11 cellular contexts compared by ENCODE assay signal in genomic region chr2:191171708-191172355, GRCh38. TPM values are rescaled to one million over a fixed set of nuclear protein-coding genes. Genes with fewer than 3 reads are reported as not detected.
A peak's percentile ranks its signal among the peaks of the same experiment; 100 is the strongest.
DNase-seq lines count a peak whose midpoint lies in the region; ATAC-seq and TF ChIP-seq lines count a peak whose summit lies in the region.
"Had no signal": no experiment of that assay in that cellular context is flagged by ENCODE, and none has a peak within 500 bp of the region (broad histone marks: within the 10 kb centered on the region; RNA-seq: fewer than 3 reads in every experiment).

No MANE protein-coding gene starts in this region.

- no peaks in the 10 kb centered on the region for H3K27me3 Mint-ChIP-seq in T-helper 2 cell treated with Interferon-gamma antibody and Interleukin-4, amounts not matched to agents 5 μg/mL and 100 μg/mL, for 36 hours (ENCODE audit: low read depth)
- peaks cover 7 to 11% of the 10 kb centered on the region in 2 donors for H3K27me3 Mint-ChIP-seq in natural killer cell (ENCODE audit: low read depth in 2 of 2)

- TF ChIP-seq CTCF in brain microvascular endothelial cell (IDR thresholded peaks at IDR 0.05; ENCODE audit: low read depth, low read length, missing control alignments): no peak
- TF ChIP-seq CTCF in natural killer cell (IDR thresholded peaks at IDR 0.05): no peak

- H3K27ac ChIP-seq in brain microvascular endothelial cell: peak overlapping the region; percentile 66
- H3K27ac ChIP-seq: tibial artery had no signal

- DNase-seq in AG08396 (ENCODE audit: low spot score): peak; percentile 49
- peak; percentile 68 for DNase-seq in HPDE6-E6E7 (ENCODE audit: extremely low spot score)
- peak; percentile 85 for DNase-seq in brain microvascular endothelial cell
- DNase-seq in lung microvascular endothelial cell (ENCODE audit: low read depth in 2 of 2): peak; percentile 39 to 41
- DNase-seq in LoVo (ENCODE audit: low spot score): no peak
- DNase-seq in NCI-H1105 (lab: John Stamatoyannopoulos, UW): no peak
- no peak for DNase-seq in T-helper 2 cell treated with Interferon-gamma antibody and Interleukin-4, amounts not matched to agents 5 μg/mL and 100 μg/mL, for 36 hours (ENCODE audit: low spot score)
- DNase-seq in natural killer cell: no peak
- DNase-seq: heart left ventricle, retina, tibial artery had no signal

- H3K4me3 Mint-ChIP-seq in T-helper 2 cell treated with Interferon-gamma antibody and Interleukin-4, amounts not matched to agents 5 μg/mL and 100 μg/mL, for 36 hours: no peak overlapping the region
- H3K4me3 Mint-ChIP-seq in natural killer cell: no peak overlapping the region

- intact Hi-C loops in natural killer cell (cut with micrococcal nuclease): no loop called here

- H3K27ac Mint-ChIP-seq in T-helper 2 cell treated with Interferon-gamma antibody and Interleukin-4, amounts not matched to agents 5 μg/mL and 100 μg/mL, for 36 hours: no peak overlapping the region
- H3K27ac Mint-ChIP-seq in natural killer cell: no peak overlapping the region

- H3K36me3 ChIP-seq in brain microvascular endothelial cell (replicated peaks): no peaks in the 10 kb centered on the region
- H3K36me3 ChIP-seq: heart left ventricle, tibial artery had no signal

- no peaks in the 10 kb centered on the region for H3K27me3 ChIP-seq in brain microvascular endothelial cell (replicated peaks)
- H3K27me3 ChIP-seq: heart left ventricle, tibial artery had no signal

- in situ Hi-C loops in brain microvascular endothelial cell (cut with HindIII; ENCODE audit: low pct_ligation_motif_present, low sequenced_read_pairs): no loop called here

- no peak for ATAC-seq in natural killer cell

- no peak overlapping the region for H3K4me3 ChIP-seq in brain microvascular endothelial cell (ENCODE audit: low read depth, low read length)
- H3K4me3 ChIP-seq: heart left ventricle, tibial artery had no signal

- H3K9me3 Mint-ChIP-seq in T-helper 2 cell treated with Interferon-gamma antibody and Interleukin-4, amounts not matched to agents 5 μg/mL and 100 μg/mL, for 36 hours: no peaks in the 10 kb centered on the region
- no peaks in the 10 kb centered on the region for H3K9me3 Mint-ChIP-seq in natural killer cell

- H3K36me3 Mint-ChIP-seq in T-helper 2 cell treated with Interferon-gamma antibody and Interleukin-4, amounts not matched to agents 5 μg/mL and 100 μg/mL, for 36 hours (ENCODE audit: low read depth): no peaks in the 10 kb centered on the region
- no peaks in the 10 kb centered on the region for H3K36me3 Mint-ChIP-seq in natural killer cell

- H3K4me1 Mint-ChIP-seq in T-helper 2 cell treated with Interferon-gamma antibody and Interleukin-4, amounts not matched to agents 5 μg/mL and 100 μg/mL, for 36 hours (ENCODE audit: low read depth): peaks cover 39% of the 10 kb centered on the region
- peaks cover 8 to 9% of the 10 kb centered on the region in 2 donors for H3K4me1 Mint-ChIP-seq in natural killer cell

RNA-seq across cellular contexts. Expression of gene STAT4, which starts 21.0 kb away (rescaled TPM):
- total RNA-seq in lung microvascular endothelial cell: 0.22 and 0.40 TPM in 2 replicates
- total RNA-seq in natural killer cell: 100 to 1,000 TPM; 264 to 339 (median 304) TPM

Comparison
In these comparisons a context has a peak if more than half of its experiments do, and no peak if none do; other contexts are left out.
1. DNase-seq: peak in AG08396 (single experiment), HPDE6-E6E7 (single experiment), brain microvascular endothelial cell (single experiment) and lung microvascular endothelial cell (2 of 2); none in LoVo (single experiment), NCI-H1105 (single experiment), T-helper 2 cell treated with Interferon-gamma antibody and Interleukin-4, amounts not matched to agents 5 μg/mL and 100 μg/mL, for 36 hours (single experiment) and natural killer cell (single experiment).
2. RNA of gene STAT4, which starts 21.0 kb away (total RNA-seq): 264 to 339 TPM in natural killer cell; 0.22 to 0.40 TPM in lung microvascular endothelial cell; every median in the first group is over 100 times any median in the second.